In the genomic region with DNA sequence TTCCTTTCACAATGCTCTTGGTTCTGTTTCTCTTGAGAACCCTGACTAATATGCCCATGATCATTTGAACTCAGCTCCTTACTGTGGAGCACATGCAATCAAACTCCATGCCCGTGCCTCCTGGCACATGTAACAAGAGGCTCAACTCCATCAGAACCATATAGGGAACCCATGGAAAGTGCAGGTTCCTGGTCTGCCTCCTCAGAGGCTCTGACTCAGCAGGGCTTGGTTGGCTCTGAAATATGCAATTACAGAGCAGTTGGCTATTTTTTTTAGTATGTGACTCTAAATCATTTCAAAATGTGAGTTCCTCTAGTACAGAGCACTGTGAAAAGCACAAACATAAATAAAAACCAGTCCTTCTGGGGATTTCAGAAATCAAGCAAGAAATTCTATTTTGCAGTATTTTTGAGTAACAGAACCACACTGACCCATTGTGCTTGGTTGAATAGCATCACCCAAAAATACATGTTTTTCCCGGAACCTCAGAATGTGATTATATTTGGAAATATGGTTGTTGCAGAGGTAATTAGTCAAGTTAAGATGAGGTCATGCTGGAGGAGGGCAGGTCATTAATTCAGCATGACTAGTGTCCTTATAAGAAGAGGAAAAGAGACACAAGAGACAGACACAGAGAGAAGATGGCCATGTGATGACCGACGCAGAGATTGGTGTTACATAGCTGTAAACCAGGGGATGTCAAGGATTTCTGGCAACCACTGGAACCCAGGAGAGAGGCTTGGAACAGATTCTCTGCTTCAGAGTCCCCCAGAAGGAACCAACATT, we compare ENCODE assay signal across 17 cellular contexts. TPM values are rescaled to one million over a fixed set of nuclear protein-coding genes. Genes with fewer than 3 reads are reported as not detected.
A peak's percentile ranks its signal among the peaks of the same experiment; 100 is the strongest.
DNase-seq lines count a peak whose midpoint lies in the region; ATAC-seq, FAIRE-seq and TF ChIP-seq lines count a peak whose summit lies in the region.
"Had no signal": no experiment of that assay in that cellular context is flagged by ENCODE, and none has a peak within 500 bp of the region (broad histone marks: within the 10 kb centered on the region; RNA-seq: fewer than 3 reads in every experiment).

No MANE protein-coding gene starts in this region.

- no peak overlapping the region for H3K4me3 ChIP-seq in astrocyte (ENCODE audit: insufficient read depth, low read depth, low read length)
- H3K4me3 ChIP-seq in fibroblast of pulmonary artery (replicated peaks; ENCODE audit: low read depth, low read length): no peak overlapping the region
- H3K4me3 ChIP-seq in smooth muscle cell: no peak overlapping the region
- H3K4me3 ChIP-seq: SK-N-MC, testis had no signal

- no peak overlapping the region for H3K4me2 ChIP-seq in astrocyte (ENCODE audit: low read length)
- peak overlapping the region; percentile 72 for H3K4me2 ChIP-seq in smooth muscle cell

- peaks cover 5% of the 10 kb centered on the region for H3K9me3 ChIP-seq in astrocyte (ENCODE audit: insufficient read depth, low read depth, low read length)
- H3K9me3 ChIP-seq in smooth muscle cell (replicated peaks; ENCODE audit: low read depth): no peaks in the 10 kb centered on the region
- H3K9me3 ChIP-seq: testis had no signal

- H3K9ac ChIP-seq in astrocyte (ENCODE audit: low read length): no peak overlapping the region
- peak overlapping the region; percentile 73 for H3K9ac ChIP-seq in smooth muscle cell (ENCODE audit: low read depth)

- H3K9me3 Mint-ChIP-seq in astrocyte (ENCODE audit: unreplicated experiment): peaks cover 7% of the 10 kb centered on the region
- H3K9me3 Mint-ChIP-seq: CD4-positive, alpha-beta T cell had no signal

- TF ChIP-seq CTCF in astrocyte (IDR thresholded peaks at IDR 0.05; ENCODE audit: insufficient read depth, low read depth, low read length) (no peak), fibroblast of pulmonary artery (IDR thresholded peaks at IDR 0.05; ENCODE audit: low read length, missing control alignments) (no peak), smooth muscle cell (IDR thresholded peaks at IDR 0.05; ENCODE audit: borderline replicate concordance, insufficient read depth, poor library complexity, severe bottlenecking) (no peak)

- H3K4me3 Mint-ChIP-seq in astrocyte (ENCODE audit: unreplicated experiment): no peak overlapping the region
- H3K4me3 Mint-ChIP-seq: activated CD8-positive, alpha-beta T cell treated with anti-CD3 and anti-CD28 coated beads, Interleukin-2, amount 10 ng/mL, durations not matched to agents 7 days and 5 days; CD4-positive, alpha-beta T cell; IgD-negative memory B cell had no signal

- H3K79me2 ChIP-seq in astrocyte (ENCODE audit: insufficient read depth, low read length): no peaks in the 10 kb centered on the region
- H3K79me2 ChIP-seq in smooth muscle cell (ENCODE audit: low read depth): no peaks in the 10 kb centered on the region

- peaks cover 8% of the 10 kb centered on the region for H3F3A ChIP-seq in smooth muscle cell (ENCODE audit: low read depth)

- no peak overlapping the region for H2AFZ ChIP-seq in astrocyte (ENCODE audit: low read depth, low read length)
- H2AFZ ChIP-seq in smooth muscle cell (ENCODE audit: low read depth): no peak overlapping the region

- no peaks in the 10 kb centered on the region for H3K36me3 Mint-ChIP-seq in astrocyte (ENCODE audit: low read depth, unreplicated experiment)
- H3K36me3 Mint-ChIP-seq: IgD-negative memory B cell had no signal

- H3K4me1 ChIP-seq in astrocyte (ENCODE audit: insufficient read depth, low read length) (peaks cover 15% of the 10 kb centered on the region), smooth muscle cell (ENCODE audit: low read depth) (peaks cover 6% of the 10 kb centered on the region)

- no peak for ATAC-seq in GM21786 (IDR thresholded peaks at IDR 0.05; ENCODE audit: unreplicated experiment)
- no peak for ATAC-seq in HG02623 (IDR thresholded peaks at IDR 0.05; ENCODE audit: unreplicated experiment)
- no peak for ATAC-seq in GM21576 (IDR thresholded peaks at IDR 0.05; ENCODE audit: unreplicated experiment)
- ATAC-seq: activated CD8-positive, alpha-beta T cell treated with anti-CD3 and anti-CD28 coated beads, Interleukin-2, amount 10 ng/mL, durations not matched to agents 7 days and 5 days had no signal

- no peaks in the 10 kb centered on the region for H3K27me3 Mint-ChIP-seq in astrocyte (ENCODE audit: low read depth, unreplicated experiment)

- H4K20me1 ChIP-seq in astrocyte (ENCODE audit: insufficient read depth, low read length) (no peaks in the 10 kb centered on the region), smooth muscle cell (ENCODE audit: low read depth) (no peaks in the 10 kb centered on the region)

- H3K4me1 Mint-ChIP-seq in astrocyte (ENCODE audit: low read depth, unreplicated experiment): peaks cover 16% of the 10 kb centered on the region
- H3K4me1 Mint-ChIP-seq: IgD-negative memory B cell had no signal

- peak; percentile 52 for FAIRE-seq in astrocyte (lab: Jason Lieb, UNC)
- FAIRE-seq: GM12892 had no signal

- H3K36me3 ChIP-seq in astrocyte (ENCODE audit: insufficient read depth, low read length): no peaks in the 10 kb centered on the region
- no peaks in the 10 kb centered on the region for H3K36me3 ChIP-seq in smooth muscle cell (ENCODE audit: low read depth)

- no peak overlapping the region for H3K27ac ChIP-seq in astrocyte (ENCODE audit: low read depth, low read length)
- peak overlapping the region; percentile 92 for H3K27ac ChIP-seq in smooth muscle cell (ENCODE audit: low read depth)
- H3K27ac ChIP-seq: SK-N-MC, testis had no signal

- 66% methylated on average over 4 of the region's 4 CpGs for WGBS in smooth muscle cell (ENCODE audit: low lambda C conversion rate)

- DNase-seq in GM04503 (ENCODE audit: low read depth): peak; percentile 68
- DNase-seq in astrocyte (ENCODE audit: low read depth): peak; percentile 57
- DNase-seq in fibroblast of pulmonary artery (ENCODE audit: low read depth): peak; percentile 17
- no peak for DNase-seq in smooth muscle cell (lab: John Stamatoyannopoulos, UW; ENCODE audit: unreplicated experiment)
- DNase-seq in NCI-H2081 treated with DMSO at 0.1 percent for 48 hours (lab: John Stamatoyannopoulos, UW): no peak
- DNase-seq: activated CD8-positive, alpha-beta T cell treated with anti-CD3 and anti-CD28 coated beads, Interleukin-2, amount 10 ng/mL, durations not matched to agents 7 days and 5 days; CD4-positive, alpha-beta T cell; left cardiac atrium; NCI-H1436; testis had no signal

- H3K27me3 ChIP-seq in astrocyte (ENCODE audit: insufficient read depth, low read length): no peaks in the 10 kb centered on the region
- no peaks in the 10 kb centered on the region for H3K27me3 ChIP-seq in smooth muscle cell (ENCODE audit: low read depth)
- H3K27me3 ChIP-seq: testis had no signal

- no peak overlapping the region for H3K27ac Mint-ChIP-seq in astrocyte (ENCODE audit: unreplicated experiment)
- H3K27ac Mint-ChIP-seq: activated CD8-positive, alpha-beta T cell treated with anti-CD3 and anti-CD28 coated beads, Interleukin-2, amount 10 ng/mL, durations not matched to agents 7 days and 5 days; activated T-helper 2 cell treated with anti-CD3 and anti-CD28 coated beads, Interferon-gamma antibody, Interleukin-2, Interleukin-4, amounts not matched to agents 10 μg/mL and 5 μg/mL and 100 μg/mL, durations not matched to agents 14 hours and 24 hours and 36 hours; CD4-positive, alpha-beta T cell; IgD-negative memory B cell had no signal

RNA-seq across cellular contexts. Expression of gene MAP3K4, which starts 13.2 kb away (rescaled TPM):
- total RNA-seq in astrocyte (20.3 and 22.1 TPM in 2 replicates), smooth muscle cell (26.8 and 29.5 TPM in 2 replicates)
- polyA plus RNA-seq in smooth muscle cell: 14.3 and 17.2 TPM in 2 replicates

Comparison
In these comparisons a context has a peak if more than half of its experiments do, and no peak if none do; other contexts are left out.
1. DNase-seq: peak in GM04503 (single experiment), astrocyte (single experiment) and fibroblast of pulmonary artery (single experiment); none in smooth muscle cell (single experiment) and NCI-H2081 treated with DMSO at 0.1 percent for 48 hours (single experiment).